In genomic region chr6:115591973-115592486, GRCh38 we compare ENCODE assay signal across 1 cellular context.
TF ChIP-seq lines count a peak whose summit lies in the region.

No MANE protein-coding gene starts in this region.

TF ChIP-seq in IMR-90, 13 proteins besides CTCF, POLR2A, EP300 and RAD21:
- TF ChIP-seq MAZ (IDR thresholded peaks at IDR 0.05; ENCODE audit: borderline replicate concordance, low read depth, low read length) (no peak), NFE2L2 (IDR thresholded peaks at IDR 0.05; ENCODE audit: low read depth, low read length) (no peak), FOS (IDR thresholded peaks at IDR 0.05; ENCODE audit: low read depth, low read length) (no peak), RCOR1 (IDR thresholded peaks at IDR 0.05; ENCODE audit: insufficient replicate concordance, low read length) (no peak), CEBPB (IDR thresholded peaks at IDR 0.05; ENCODE audit: low read depth, low read length) (no peak), MAFK (IDR thresholded peaks at IDR 0.05; ENCODE audit: low read depth, low read length) (no peak), ELK1 (IDR thresholded peaks at IDR 0.05; ENCODE audit: borderline replicate concordance, low read depth, low read length) (no peak), BHLHE40 (IDR thresholded peaks at IDR 0.05; ENCODE audit: low read depth, low read length) (no peak), USF2 (IDR thresholded peaks at IDR 0.05; ENCODE audit: low read depth, low read length) (no peak), MXI1 (IDR thresholded peaks at IDR 0.05; ENCODE audit: borderline replicate concordance, low read depth, low read length) (no peak), RFX5 (IDR thresholded peaks at IDR 0.05; ENCODE audit: low read depth, low read length) (no peak), SMC3 (IDR thresholded peaks at IDR 0.05; ENCODE audit: low read depth, low read length) (no peak), CHD1 (IDR thresholded peaks at IDR 0.05; ENCODE audit: low read depth, low read length) (no peak)
